In the genomic region with DNA sequence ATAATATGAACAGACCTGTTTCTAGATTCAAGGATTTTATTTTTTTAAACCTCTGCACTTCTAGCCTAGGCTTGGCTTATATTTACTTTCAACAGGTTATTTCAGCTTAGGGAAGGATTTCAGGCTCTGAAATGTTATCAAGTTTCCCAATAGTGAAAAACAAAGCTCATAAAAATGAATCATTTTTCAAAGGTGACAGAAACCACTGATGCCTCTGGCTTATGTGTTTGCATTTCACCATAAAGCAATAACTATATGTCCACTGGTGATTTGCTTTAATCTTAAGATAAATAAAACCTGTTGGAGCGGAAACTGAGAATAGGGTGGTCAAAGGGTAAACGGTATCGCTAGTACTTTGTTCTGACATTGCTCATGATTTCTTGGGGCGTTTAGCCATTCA, we compare ENCODE assay signal across 19 cellular contexts.
"Had no signal": no experiment of that assay in that cellular context is flagged by ENCODE, and none has a peak within 500 bp of the region (broad histone marks: within the 10 kb centered on the region; RNA-seq: fewer than 3 reads in every experiment).

No MANE protein-coding gene starts in this region.

- H3K4me3 ChIP-seq: left lung, ovary, sigmoid colon, thoracic aorta, upper lobe of right lung had no signal

- H3K4me1 ChIP-seq: left lung, sigmoid colon, upper lobe of right lung had no signal

- H3K27me3 ChIP-seq: left lung, ovary, sigmoid colon, upper lobe of right lung had no signal

- H3K27ac ChIP-seq: left lung, ovary, sigmoid colon, thoracic aorta, upper lobe of right lung had no signal

- DNase-seq: activated CD4-positive, alpha-beta T cell treated with anti-CD3 and anti-CD28 coated beads for 36 hours; activated CD4-positive, alpha-beta T cell treated with anti-CD3 and anti-CD28 coated beads, Interleukin-2, amount 50 U/mL, for 48 hours; activated naive CD4-positive, alpha-beta T cell treated with Interleukin-2 at 50 U/mL for 16 hours; activated naive CD8-positive, alpha-beta T cell treated with anti-CD3 and anti-CD28 coated beads, Interleukin-2, amount 10 ng/mL, durations not matched to agents 7 days and 5 days; activated T-cell treated with anti-CD3 and anti-CD28 coated beads for 4 hours; amygdala; central memory CD4-positive, alpha-beta T cell; erythroblast; foreskin melanocyte; glutamatergic neuron; hypothalamus; islet precursor cell; left lung; ovary; sigmoid colon; stimulated activated naive B cell treated with anti-CD40 and anti-IgM and Interleukin-4, amounts not matched to agents 10 μg/mL and 1 μg/mL and 100 μg/mL, for 72 hours; upper lobe of right lung had no signal

- H3K9me3 ChIP-seq: ovary, sigmoid colon had no signal

- H3K36me3 ChIP-seq: left lung, ovary, sigmoid colon, thoracic aorta, upper lobe of right lung had no signal

- ATAC-seq: activated CD4-positive, alpha-beta T cell treated with anti-CD3 and anti-CD28 coated beads for 36 hours; left lung; stimulated activated naive B cell treated with anti-CD40 and anti-IgM and Interleukin-4, amounts not matched to agents 10 μg/mL and 1 μg/mL and 100 μg/mL, for 72 hours; upper lobe of right lung; WTC11 had no signal
